ENCODE assay signal across 8 cellular contexts in the genomic region with DNA sequence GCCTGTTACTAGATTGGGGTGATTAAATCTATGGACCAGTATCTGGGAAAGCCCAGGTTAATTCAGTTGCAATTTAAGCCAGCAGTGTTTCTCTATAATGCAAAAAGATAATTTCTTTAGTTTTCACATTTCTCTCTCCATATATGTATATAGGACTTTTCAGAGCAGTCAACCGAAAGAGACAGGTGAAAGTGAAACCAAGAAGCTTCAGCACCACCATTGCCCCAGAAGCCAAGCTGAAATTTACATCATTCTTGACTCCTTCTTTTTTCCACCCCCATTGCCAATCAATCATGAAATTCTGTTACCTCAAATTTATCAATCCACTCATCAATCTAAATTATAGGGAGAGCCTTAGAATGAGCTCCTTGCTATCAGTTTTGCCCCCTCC. TPM values are rescaled to one million over a fixed set of nuclear protein-coding genes. Genes with fewer than 3 reads are reported as not detected.
A peak's percentile ranks its signal among the peaks of the same experiment; 100 is the strongest.
DNase-seq lines count a peak whose midpoint lies in the region; ATAC-seq and TF ChIP-seq lines count a peak whose summit lies in the region.

No MANE protein-coding gene starts in this region.

- WGBS in mammary epithelial cell (ENCODE audit: low coverage, missing lambda C conversion rate) = 0% methylated on average over 1 of the region's 1 CpG

- peak; percentile 30 for ATAC-seq in CD4-positive, alpha-beta T cell (ENCODE audit: poor library complexity)
- ATAC-seq in GM19372 (IDR thresholded peaks at IDR 0.05; ENCODE audit: low read depth, unreplicated experiment) (peak; percentile 51), HG03558 (IDR thresholded peaks at IDR 0.05; ENCODE audit: extremely low read depth, unreplicated experiment) (peak; percentile 42)

- intact Hi-C loops in CD4-positive, alpha-beta T cell (cut with DNase I, micrococcal nuclease) = no loop called here
- intact Hi-C loops in mammary epithelial cell (cut with micrococcal nuclease) = no loop called here

- POLR2A ChIA-PET in CD4-positive, alpha-beta T cell (lab: Charles Lee) = no interaction called here

- peaks cover 35% of the 10 kb centered on the region for H3K27me3 ChIP-seq in CD4-positive, alpha-beta T cell (ENCODE audit: control insufficient read depth, insufficient read depth, low read length)
- peaks cover 44% of the 10 kb centered on the region for H3K27me3 ChIP-seq in mammary epithelial cell (ENCODE audit: insufficient read depth, low read length)
- peaks cover 55% of the 10 kb centered on the region for H3K27me3 ChIP-seq in neutrophil

- peaks cover 10% of the 10 kb centered on the region for H3K36me3 Mint-ChIP-seq in CD4-positive, alpha-beta T cell (ENCODE audit: low read depth)

- no peaks in the 10 kb centered on the region for H4K20me1 ChIP-seq in mammary epithelial cell (ENCODE audit: insufficient read depth, low read length)

- DNase-seq in CD4-positive, alpha-beta T cell = no peak
- DNase-seq in mammary epithelial cell = no peak
- no peak for DNase-seq in AG08395 (ENCODE audit: low spot score)
- DNase-seq in hypothalamus (lab: John Stamatoyannopoulos, UW) = no peak
- DNase-seq in NCI-H187 treated with DMSO at 0.1 percent for 48 hours (lab: John Stamatoyannopoulos, UW) = no peak

- peak overlapping the region; percentile 18 for H3K27ac Mint-ChIP-seq in CD4-positive, alpha-beta T cell

- H3K36me3 ChIP-seq in mammary epithelial cell (ENCODE audit: insufficient read depth, low read length) (no peaks in the 10 kb centered on the region), neutrophil (no peaks in the 10 kb centered on the region)

- dilution Hi-C loops in mammary epithelial cell (cut with HindIII; ENCODE audit: low sequenced_read_pairs) = no loop called here

- CTCF ChIA-PET in CD4-positive, alpha-beta T cell (lab: Charles Lee) = no interaction called here
- CTCF ChIA-PET in mammary epithelial cell (lab: Charles Lee; ENCODE audit: low non-redundant PET) = no interaction called here

- no TSS peak for BruUV-seq in mammary epithelial cell (replicated peaks; lab: Mats Ljungman, UMichigan)

- H3K4me3 Mint-ChIP-seq in CD4-positive, alpha-beta T cell = peak overlapping the region; percentile 85

- no peaks in the 10 kb centered on the region for H3K9me3 ChIP-seq in CD4-positive, alpha-beta T cell (ENCODE audit: control insufficient read depth, low read length)
- H3K9me3 ChIP-seq in mammary epithelial cell (replicated peaks; ENCODE audit: insufficient read depth, low read length) = no peaks in the 10 kb centered on the region
- H3K9me3 ChIP-seq in neutrophil = no peaks in the 10 kb centered on the region

- H3K27me3 Mint-ChIP-seq in CD4-positive, alpha-beta T cell = peaks cover 45% of the 10 kb centered on the region

- peak overlapping the region; percentile 4 to 39 (median 28) for H3K4me3 ChIP-seq in mammary epithelial cell (replicated peaks in 1 of 3; ENCODE audit: insufficient read depth in 1 of 3, low read depth in 2 of 3, low read length in 3 of 3)
- H3K4me3 ChIP-seq in neutrophil (ENCODE audit: low read depth in 1 of 2, low read length in 1 of 2) = peak overlapping the region; percentile 55 to 68

- no peak overlapping the region for H3K27ac ChIP-seq in CD4-positive, alpha-beta T cell (ENCODE audit: low read depth, low read length)
- H3K27ac ChIP-seq in mammary epithelial cell (ENCODE audit: insufficient read depth, low read depth, low read length) = no peak overlapping the region
- H3K27ac ChIP-seq in neutrophil = no peak overlapping the region

- H2AFZ ChIP-seq in mammary epithelial cell (ENCODE audit: low read depth, low read length) = peak overlapping the region; percentile 59

- no peak overlapping the region for H3K9ac ChIP-seq in mammary epithelial cell (ENCODE audit: insufficient read depth, low read length)

- peaks cover 31% of the 10 kb centered on the region for H3K4me1 Mint-ChIP-seq in CD4-positive, alpha-beta T cell (ENCODE audit: low read depth)

- in situ Hi-C loops in mammary epithelial cell (cut with MboI; ENCODE audit: low sequenced_read_pairs in 2 of 2) = no loop called here

- TF ChIP-seq CTCF in CD4-positive, alpha-beta T cell (IDR thresholded peaks at IDR 0.05) = no peak
- no peak for TF ChIP-seq CTCF in mammary epithelial cell (conservative IDR thresholded peaks at IDR 0.05 in 1 of 2, IDR thresholded peaks at IDR 0.05 in 1 of 2; ENCODE audit: extremely low read depth in 1 of 2, insufficient read depth in 1 of 2, low read depth in 1 of 2, low read length in 2 of 2)
- no peak for TF ChIP-seq CTCF in neutrophil (IDR thresholded peaks at IDR 0.05)

- no peaks in the 10 kb centered on the region for H3K79me2 ChIP-seq in mammary epithelial cell (ENCODE audit: insufficient read depth, low read length)

- H3K4me1 ChIP-seq in mammary epithelial cell (ENCODE audit: insufficient read depth, low read length) = peaks cover 30% of the 10 kb centered on the region
- H3K4me1 ChIP-seq in neutrophil (ENCODE audit: control insufficient read depth in 1 of 2, insufficient read depth in 1 of 2, low read depth in 1 of 2, low read length in 1 of 2) = peaks cover 43 to 45% of the 10 kb centered on the region in 2 experiments

- peak overlapping the region; percentile 88 for H3K4me2 ChIP-seq in mammary epithelial cell (ENCODE audit: insufficient read depth, low read depth, low read length)

- H3K9me3 Mint-ChIP-seq in CD4-positive, alpha-beta T cell = no peaks in the 10 kb centered on the region

RNA-seq across cellular contexts. Expression of a gene that starts 2.8 kb away (rescaled TPM):
- total RNA-seq in CD4-positive, alpha-beta T cell = under 1 TPM in 1 of 2 experiments, not detected in 1; 0.03 TPM
- total RNA-seq in mammary epithelial cell = not detected
- polyA plus RNA-seq in mammary epithelial cell = under 0.01 TPM
- 0.93 TPM for polyA minus RNA-seq in mammary epithelial cell
